1 cellular context compared by ENCODE assay signal in the genomic region with DNA sequence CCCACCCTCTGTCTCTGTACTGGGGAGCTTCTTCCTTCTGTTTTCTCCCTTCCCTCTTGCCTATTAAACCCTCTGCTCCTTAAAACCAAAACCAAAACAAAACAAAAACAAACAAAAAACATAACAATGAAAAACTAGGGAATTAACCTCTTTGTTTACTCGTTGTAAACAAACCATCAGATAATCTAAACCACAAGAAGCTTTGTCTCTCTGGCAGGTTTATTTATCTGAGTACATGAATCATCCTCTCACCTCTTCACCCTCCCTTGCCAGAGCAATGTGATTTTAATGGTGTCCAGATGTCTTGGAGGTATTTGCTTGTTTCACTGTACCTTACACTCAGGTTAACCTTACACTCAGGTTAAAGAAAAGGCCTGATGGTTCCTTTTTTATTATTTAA.
TF ChIP-seq lines count a peak whose summit lies in the region.

No MANE protein-coding gene starts in this region.

TF ChIP-seq in HEK293, 187 proteins besides CTCF, POLR2A, EP300 and RAD21 (continued from another document):
- TF ChIP-seq ZNF148 (tag by site-specific recombination; IDR thresholded peaks at IDR 0.05; ENCODE audit: borderline replicate concordance) (peak; percentile 73; the same call in 1 of the 2 replicates), ZNF366 (tag by site-specific recombination; conservative IDR thresholded peaks at IDR 0.05) (peak; percentile 47), KLF16 (tag by site-specific recombination; IDR thresholded peaks at IDR 0.05) (no peak), ZBTB7A (tag by site-specific recombination; IDR thresholded peaks at IDR 0.05; ENCODE audit: low read depth) (no peak), ZNF518A (tag by site-specific recombination; conservative IDR thresholded peaks at IDR 0.05; ENCODE audit: low read depth) (no peak), AEBP2 (tag by site-specific recombination; IDR thresholded peaks at IDR 0.05; ENCODE audit: borderline replicate concordance) (no peak), ZNF433 (tag by site-specific recombination; IDR thresholded peaks at IDR 0.05; ENCODE audit: low read depth) (no peak), ZNF239 (tag by site-specific recombination; IDR thresholded peaks at IDR 0.05) (no peak), YY1 (tag by site-specific recombination; IDR thresholded peaks at IDR 0.05) (no peak), HOXD13 (CRISPR knock-in tag; IDR thresholded peaks at IDR 0.05; ENCODE audit: borderline replicate concordance) (no peak), FEZF1 (tag by site-specific recombination; IDR thresholded peaks at IDR 0.05) (peak; percentile 9; the same call in 1 of the 2 replicates), ZNF416 (tag by site-specific recombination; IDR thresholded peaks at IDR 0.05) (no peak), SP2 (tag by site-specific recombination; IDR thresholded peaks at IDR 0.05) (no peak), ZNF341 (tag by site-specific recombination; IDR thresholded peaks at IDR 0.05; ENCODE audit: low read depth) (no peak), GLI4 (tag by site-specific recombination; IDR thresholded peaks at IDR 0.05) (no peak), ZNF324 (tag by site-specific recombination; IDR thresholded peaks at IDR 0.05) (no peak), ZNF114 (tag by site-specific recombination; IDR thresholded peaks at IDR 0.05) (no peak), TRIM28 (IDR thresholded peaks at IDR 0.05; ENCODE audit: borderline replicate concordance, low read length) (no peak), ZNF76 (tag by site-specific recombination; IDR thresholded peaks at IDR 0.05; ENCODE audit: borderline replicate concordance, low read depth) (no peak), ZXDB (tag by site-specific recombination; IDR thresholded peaks at IDR 0.05) (0 out of 2 replicates have a peak, but pooled peaks have one; percentile 44), KLF17 (tag by site-specific recombination; IDR thresholded peaks at IDR 0.05) (0 out of 2 replicates have a peak, but pooled peaks have one; percentile 57), SALL2 (tag by site-specific recombination; IDR thresholded peaks at IDR 0.05; ENCODE audit: borderline replicate concordance) (no peak)
- TF ChIP-seq, protein P1, sequence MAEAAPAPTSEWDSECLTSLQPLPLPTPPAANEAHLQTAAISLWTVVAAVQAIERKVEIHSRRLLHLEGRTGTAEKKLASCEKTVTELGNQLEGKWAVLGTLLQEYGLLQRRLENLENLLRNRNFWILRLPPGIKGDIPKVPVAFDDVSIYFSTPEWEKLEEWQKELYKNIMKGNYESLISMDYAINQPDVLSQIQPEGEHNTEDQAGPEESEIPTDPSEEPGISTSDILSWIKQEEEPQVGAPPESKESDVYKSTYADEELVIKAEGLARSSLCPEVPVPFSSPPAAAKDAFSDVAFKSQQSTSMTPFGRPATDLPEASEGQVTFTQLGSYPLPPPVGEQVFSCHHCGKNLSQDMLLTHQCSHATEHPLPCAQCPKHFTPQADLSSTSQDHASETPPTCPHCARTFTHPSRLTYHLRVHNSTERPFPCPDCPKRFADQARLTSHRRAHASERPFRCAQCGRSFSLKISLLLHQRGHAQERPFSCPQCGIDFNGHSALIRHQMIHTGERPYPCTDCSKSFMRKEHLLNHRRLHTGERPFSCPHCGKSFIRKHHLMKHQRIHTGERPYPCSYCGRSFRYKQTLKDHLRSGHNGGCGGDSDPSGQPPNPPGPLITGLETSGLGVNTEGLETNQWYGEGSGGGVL (tag by site-specific recombination; IDR thresholded peaks at IDR 0.05), result peak; percentile 26; the same call in 1 of the 2 replicates
- TF ChIP-seq, protein P2, sequence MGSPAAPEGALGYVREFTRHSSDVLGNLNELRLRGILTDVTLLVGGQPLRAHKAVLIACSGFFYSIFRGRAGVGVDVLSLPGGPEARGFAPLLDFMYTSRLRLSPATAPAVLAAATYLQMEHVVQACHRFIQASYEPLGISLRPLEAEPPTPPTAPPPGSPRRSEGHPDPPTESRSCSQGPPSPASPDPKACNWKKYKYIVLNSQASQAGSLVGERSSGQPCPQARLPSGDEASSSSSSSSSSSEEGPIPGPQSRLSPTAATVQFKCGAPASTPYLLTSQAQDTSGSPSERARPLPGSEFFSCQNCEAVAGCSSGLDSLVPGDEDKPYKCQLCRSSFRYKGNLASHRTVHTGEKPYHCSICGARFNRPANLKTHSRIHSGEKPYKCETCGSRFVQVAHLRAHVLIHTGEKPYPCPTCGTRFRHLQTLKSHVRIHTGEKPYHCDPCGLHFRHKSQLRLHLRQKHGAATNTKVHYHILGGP (tag by site-specific recombination; IDR thresholded peaks at IDR 0.05), result peak; percentile 69
